1 cellular context compared by ENCODE assay signal in genomic region chr3:179604336-179605078, GRCh38.
TF ChIP-seq lines count a peak whose summit lies in the region.

TSS of gene MRPL47 (minus strand) at chr3:179604638. CDS start at chr3:179604624, 14 bp downstream.
TSS of gene NDUFB5 (plus strand) at chr3:179604794. CDS start at chr3:179604816, 22 bp downstream.

TF ChIP-seq in K562, 482 proteins besides CTCF, POLR2A, EP300 and RAD21 (continued from another document):
- TF ChIP-seq, protein P1, sequence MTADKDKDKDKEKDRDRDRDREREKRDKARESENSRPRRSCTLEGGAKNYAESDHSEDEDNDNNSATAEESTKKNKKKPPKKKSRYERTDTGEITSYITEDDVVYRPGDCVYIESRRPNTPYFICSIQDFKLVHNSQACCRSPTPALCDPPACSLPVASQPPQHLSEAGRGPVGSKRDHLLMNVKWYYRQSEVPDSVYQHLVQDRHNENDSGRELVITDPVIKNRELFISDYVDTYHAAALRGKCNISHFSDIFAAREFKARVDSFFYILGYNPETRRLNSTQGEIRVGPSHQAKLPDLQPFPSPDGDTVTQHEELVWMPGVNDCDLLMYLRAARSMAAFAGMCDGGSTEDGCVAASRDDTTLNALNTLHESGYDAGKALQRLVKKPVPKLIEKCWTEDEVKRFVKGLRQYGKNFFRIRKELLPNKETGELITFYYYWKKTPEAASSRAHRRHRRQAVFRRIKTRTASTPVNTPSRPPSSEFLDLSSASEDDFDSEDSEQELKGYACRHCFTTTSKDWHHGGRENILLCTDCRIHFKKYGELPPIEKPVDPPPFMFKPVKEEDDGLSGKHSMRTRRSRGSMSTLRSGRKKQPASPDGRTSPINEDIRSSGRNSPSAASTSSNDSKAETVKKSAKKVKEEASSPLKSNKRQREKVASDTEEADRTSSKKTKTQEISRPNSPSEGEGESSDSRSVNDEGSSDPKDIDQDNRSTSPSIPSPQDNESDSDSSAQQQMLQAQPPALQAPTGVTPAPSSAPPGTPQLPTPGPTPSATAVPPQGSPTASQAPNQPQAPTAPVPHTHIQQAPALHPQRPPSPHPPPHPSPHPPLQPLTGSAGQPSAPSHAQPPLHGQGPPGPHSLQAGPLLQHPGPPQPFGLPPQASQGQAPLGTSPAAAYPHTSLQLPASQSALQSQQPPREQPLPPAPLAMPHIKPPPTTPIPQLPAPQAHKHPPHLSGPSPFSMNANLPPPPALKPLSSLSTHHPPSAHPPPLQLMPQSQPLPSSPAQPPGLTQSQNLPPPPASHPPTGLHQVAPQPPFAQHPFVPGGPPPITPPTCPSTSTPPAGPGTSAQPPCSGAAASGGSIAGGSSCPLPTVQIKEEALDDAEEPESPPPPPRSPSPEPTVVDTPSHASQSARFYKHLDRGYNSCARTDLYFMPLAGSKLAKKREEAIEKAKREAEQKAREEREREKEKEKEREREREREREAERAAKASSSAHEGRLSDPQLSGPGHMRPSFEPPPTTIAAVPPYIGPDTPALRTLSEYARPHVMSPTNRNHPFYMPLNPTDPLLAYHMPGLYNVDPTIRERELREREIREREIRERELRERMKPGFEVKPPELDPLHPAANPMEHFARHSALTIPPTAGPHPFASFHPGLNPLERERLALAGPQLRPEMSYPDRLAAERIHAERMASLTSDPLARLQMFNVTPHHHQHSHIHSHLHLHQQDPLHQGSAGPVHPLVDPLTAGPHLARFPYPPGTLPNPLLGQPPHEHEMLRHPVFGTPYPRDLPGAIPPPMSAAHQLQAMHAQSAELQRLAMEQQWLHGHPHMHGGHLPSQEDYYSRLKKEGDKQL (CRISPR knock-in tag; IDR thresholded peaks at IDR 0.05; ENCODE audit: borderline replicate concordance) = no peak
- TF ChIP-seq NR4A1 (CRISPR knock-in tag; IDR thresholded peaks at IDR 0.05) (no peak), NR4A1 (tag; IDR thresholded peaks at IDR 0.05) (0 out of 2 replicates have a peak, but pooled peaks have one; percentile 41), E2F8 (IDR thresholded peaks at IDR 0.05; ENCODE audit: low read depth, partially characterized antibody) (peak; percentile 90), ZNF586 (CRISPR knock-in tag; conservative IDR thresholded peaks at IDR 0.05) (no peak), ARID1B (IDR thresholded peaks at IDR 0.05) (no peak), NR2F6 (CRISPR knock-in tag; IDR thresholded peaks at IDR 0.05) (no peak), ZNF311 (CRISPR knock-in tag; IDR thresholded peaks at IDR 0.05) (no peak), HNRNPK (IDR thresholded peaks at IDR 0.05; ENCODE audit: low read depth, low read length, poor library complexity, severe bottlenecking) (no peak), E2F5 (CRISPR knock-in tag; IDR thresholded peaks at IDR 0.05) (peak; percentile 12; the same call in 1 of the 2 replicates), KDM5B (IDR thresholded peaks at IDR 0.05; ENCODE audit: insufficient replicate concordance, low read depth, low read length) (peak; percentile 85), ZNF644 (tag; IDR thresholded peaks at IDR 0.05; ENCODE audit: low read depth) (0 out of 2 replicates have a peak, but pooled peaks have one; percentile 59), HDAC6 (IDR thresholded peaks at IDR 0.05; ENCODE audit: low read depth, low read length) (no peak), SRSF7 (optimal IDR thresholded peaks at IDR 0.05; ENCODE audit: low read depth, low read length) (no peak), HNRNPUL1 (IDR thresholded peaks at IDR 0.05; ENCODE audit: low read length) (no peak), TEAD2 (tag; IDR thresholded peaks at IDR 0.05) (no peak), ZNF175 (CRISPR knock-in tag; IDR thresholded peaks at IDR 0.05; ENCODE audit: low read depth) (no peak), ZNF407 (IDR thresholded peaks at IDR 0.05; ENCODE audit: low read depth) (peak; percentile 87), ZC3H11A (IDR thresholded peaks at IDR 0.05; ENCODE audit: low read depth, low read length) (no peak), XRCC4 (IDR thresholded peaks at IDR 0.05; ENCODE audit: extremely low read depth, insufficient read depth, insufficient read length) (no peak), MXI1 (IDR thresholded peaks at IDR 0.05; ENCODE audit: low read depth, low read length) (peak; percentile 62; the same call in 1 of the 2 replicates), ADNP (tag; IDR thresholded peaks at IDR 0.05) (no peak), YBX1 (IDR thresholded peaks at IDR 0.05) (no peak), CHCHD3 (CRISPR knock-in tag; IDR thresholded peaks at IDR 0.05) (no peak), NFYB (IDR thresholded peaks at IDR 0.05; ENCODE audit: extremely low read depth, insufficient read length) (peak; percentile 71), ELF1 (tag; IDR thresholded peaks at IDR 0.05) (peak; percentile 86), MTA2 (IDR thresholded peaks at IDR 0.05; ENCODE audit: low read depth) (no peak)
- TF ChIP-seq, protein P2, sequence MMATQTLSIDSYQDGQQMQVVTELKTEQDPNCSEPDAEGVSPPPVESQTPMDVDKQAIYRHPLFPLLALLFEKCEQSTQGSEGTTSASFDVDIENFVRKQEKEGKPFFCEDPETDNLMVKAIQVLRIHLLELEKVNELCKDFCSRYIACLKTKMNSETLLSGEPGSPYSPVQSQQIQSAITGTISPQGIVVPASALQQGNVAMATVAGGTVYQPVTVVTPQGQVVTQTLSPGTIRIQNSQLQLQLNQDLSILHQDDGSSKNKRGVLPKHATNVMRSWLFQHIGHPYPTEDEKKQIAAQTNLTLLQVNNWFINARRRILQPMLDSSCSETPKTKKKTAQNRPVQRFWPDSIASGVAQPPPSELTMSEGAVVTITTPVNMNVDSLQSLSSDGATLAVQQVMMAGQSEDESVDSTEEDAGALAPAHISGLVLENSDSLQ (IDR thresholded peaks at IDR 0.05) = peak; percentile 40
- TF ChIP-seq, protein P3, sequence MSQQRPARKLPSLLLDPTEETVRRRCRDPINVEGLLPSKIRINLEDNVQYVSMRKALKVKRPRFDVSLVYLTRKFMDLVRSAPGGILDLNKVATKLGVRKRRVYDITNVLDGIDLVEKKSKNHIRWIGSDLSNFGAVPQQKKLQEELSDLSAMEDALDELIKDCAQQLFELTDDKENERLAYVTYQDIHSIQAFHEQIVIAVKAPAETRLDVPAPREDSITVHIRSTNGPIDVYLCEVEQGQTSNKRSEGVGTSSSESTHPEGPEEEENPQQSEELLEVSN (IDR thresholded peaks at IDR 0.05; ENCODE audit: borderline replicate concordance in 1 of 2, extremely low read depth in 1 of 2, insufficient read depth in 1 of 2, insufficient read length in 1 of 2, low read depth in 1 of 2, low read length in 1 of 2, poor library complexity in 1 of 2, severe bottlenecking in 1 of 2) = no peak
- TF ChIP-seq, protein P4, sequence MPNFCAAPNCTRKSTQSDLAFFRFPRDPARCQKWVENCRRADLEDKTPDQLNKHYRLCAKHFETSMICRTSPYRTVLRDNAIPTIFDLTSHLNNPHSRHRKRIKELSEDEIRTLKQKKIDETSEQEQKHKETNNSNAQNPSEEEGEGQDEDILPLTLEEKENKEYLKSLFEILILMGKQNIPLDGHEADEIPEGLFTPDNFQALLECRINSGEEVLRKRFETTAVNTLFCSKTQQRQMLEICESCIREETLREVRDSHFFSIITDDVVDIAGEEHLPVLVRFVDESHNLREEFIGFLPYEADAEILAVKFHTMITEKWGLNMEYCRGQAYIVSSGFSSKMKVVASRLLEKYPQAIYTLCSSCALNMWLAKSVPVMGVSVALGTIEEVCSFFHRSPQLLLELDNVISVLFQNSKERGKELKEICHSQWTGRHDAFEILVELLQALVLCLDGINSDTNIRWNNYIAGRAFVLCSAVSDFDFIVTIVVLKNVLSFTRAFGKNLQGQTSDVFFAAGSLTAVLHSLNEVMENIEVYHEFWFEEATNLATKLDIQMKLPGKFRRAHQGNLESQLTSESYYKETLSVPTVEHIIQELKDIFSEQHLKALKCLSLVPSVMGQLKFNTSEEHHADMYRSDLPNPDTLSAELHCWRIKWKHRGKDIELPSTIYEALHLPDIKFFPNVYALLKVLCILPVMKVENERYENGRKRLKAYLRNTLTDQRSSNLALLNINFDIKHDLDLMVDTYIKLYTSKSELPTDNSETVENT (CRISPR knock-in tag; IDR thresholded peaks at IDR 0.05) = 0 out of 2 replicates have a peak, but pooled peaks have one; percentile 42
